In the genomic region with DNA sequence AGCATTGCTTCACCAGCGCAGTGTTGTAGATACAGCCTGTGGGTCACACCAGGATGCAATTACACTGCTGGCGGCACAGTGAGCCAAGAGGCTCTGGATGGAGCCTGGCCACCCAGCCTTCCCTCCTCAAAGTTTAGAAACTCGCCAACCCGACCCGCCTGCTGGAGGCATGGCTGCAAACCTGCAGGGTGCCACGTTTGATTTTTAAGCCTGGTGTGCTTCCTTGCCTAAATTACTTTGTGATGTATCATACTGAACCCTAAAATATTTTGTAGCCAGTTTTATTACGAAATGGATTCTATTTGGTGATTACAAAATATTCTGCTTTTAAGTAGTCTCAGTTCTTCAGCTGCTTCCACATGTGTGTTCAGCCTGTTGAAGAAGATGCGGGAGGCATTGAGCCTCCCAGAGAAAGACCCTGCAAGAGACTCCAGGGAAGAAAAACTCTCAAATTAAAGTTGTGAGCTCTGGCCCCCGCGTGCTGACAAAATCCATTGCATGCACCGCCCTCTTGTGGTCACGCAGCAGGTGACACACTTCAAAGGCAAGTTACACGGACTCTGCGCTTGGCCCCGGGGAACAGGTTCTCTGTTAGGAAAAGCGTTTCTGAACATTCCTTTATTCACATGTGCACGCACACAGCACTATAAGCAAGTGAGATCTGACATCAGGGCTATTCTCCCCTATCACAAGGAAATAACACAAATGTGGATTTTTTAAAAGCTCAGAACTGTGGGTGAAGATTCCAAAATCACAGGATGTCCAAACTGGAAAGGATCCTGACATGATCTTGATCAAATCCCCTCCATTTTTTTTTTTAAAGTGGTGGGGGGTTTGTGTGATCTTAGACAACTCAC, we compare ENCODE assay signal across 1 cellular context.
A peak's percentile ranks its signal among the peaks of the same experiment; 100 is the strongest.
TF ChIP-seq lines count a peak whose summit lies in the region.

No MANE protein-coding gene starts in this region.

TF ChIP-seq in H1, 55 proteins besides CTCF, POLR2A, EP300 and RAD21 (continued from another document):
- TF ChIP-seq, protein P1, sequence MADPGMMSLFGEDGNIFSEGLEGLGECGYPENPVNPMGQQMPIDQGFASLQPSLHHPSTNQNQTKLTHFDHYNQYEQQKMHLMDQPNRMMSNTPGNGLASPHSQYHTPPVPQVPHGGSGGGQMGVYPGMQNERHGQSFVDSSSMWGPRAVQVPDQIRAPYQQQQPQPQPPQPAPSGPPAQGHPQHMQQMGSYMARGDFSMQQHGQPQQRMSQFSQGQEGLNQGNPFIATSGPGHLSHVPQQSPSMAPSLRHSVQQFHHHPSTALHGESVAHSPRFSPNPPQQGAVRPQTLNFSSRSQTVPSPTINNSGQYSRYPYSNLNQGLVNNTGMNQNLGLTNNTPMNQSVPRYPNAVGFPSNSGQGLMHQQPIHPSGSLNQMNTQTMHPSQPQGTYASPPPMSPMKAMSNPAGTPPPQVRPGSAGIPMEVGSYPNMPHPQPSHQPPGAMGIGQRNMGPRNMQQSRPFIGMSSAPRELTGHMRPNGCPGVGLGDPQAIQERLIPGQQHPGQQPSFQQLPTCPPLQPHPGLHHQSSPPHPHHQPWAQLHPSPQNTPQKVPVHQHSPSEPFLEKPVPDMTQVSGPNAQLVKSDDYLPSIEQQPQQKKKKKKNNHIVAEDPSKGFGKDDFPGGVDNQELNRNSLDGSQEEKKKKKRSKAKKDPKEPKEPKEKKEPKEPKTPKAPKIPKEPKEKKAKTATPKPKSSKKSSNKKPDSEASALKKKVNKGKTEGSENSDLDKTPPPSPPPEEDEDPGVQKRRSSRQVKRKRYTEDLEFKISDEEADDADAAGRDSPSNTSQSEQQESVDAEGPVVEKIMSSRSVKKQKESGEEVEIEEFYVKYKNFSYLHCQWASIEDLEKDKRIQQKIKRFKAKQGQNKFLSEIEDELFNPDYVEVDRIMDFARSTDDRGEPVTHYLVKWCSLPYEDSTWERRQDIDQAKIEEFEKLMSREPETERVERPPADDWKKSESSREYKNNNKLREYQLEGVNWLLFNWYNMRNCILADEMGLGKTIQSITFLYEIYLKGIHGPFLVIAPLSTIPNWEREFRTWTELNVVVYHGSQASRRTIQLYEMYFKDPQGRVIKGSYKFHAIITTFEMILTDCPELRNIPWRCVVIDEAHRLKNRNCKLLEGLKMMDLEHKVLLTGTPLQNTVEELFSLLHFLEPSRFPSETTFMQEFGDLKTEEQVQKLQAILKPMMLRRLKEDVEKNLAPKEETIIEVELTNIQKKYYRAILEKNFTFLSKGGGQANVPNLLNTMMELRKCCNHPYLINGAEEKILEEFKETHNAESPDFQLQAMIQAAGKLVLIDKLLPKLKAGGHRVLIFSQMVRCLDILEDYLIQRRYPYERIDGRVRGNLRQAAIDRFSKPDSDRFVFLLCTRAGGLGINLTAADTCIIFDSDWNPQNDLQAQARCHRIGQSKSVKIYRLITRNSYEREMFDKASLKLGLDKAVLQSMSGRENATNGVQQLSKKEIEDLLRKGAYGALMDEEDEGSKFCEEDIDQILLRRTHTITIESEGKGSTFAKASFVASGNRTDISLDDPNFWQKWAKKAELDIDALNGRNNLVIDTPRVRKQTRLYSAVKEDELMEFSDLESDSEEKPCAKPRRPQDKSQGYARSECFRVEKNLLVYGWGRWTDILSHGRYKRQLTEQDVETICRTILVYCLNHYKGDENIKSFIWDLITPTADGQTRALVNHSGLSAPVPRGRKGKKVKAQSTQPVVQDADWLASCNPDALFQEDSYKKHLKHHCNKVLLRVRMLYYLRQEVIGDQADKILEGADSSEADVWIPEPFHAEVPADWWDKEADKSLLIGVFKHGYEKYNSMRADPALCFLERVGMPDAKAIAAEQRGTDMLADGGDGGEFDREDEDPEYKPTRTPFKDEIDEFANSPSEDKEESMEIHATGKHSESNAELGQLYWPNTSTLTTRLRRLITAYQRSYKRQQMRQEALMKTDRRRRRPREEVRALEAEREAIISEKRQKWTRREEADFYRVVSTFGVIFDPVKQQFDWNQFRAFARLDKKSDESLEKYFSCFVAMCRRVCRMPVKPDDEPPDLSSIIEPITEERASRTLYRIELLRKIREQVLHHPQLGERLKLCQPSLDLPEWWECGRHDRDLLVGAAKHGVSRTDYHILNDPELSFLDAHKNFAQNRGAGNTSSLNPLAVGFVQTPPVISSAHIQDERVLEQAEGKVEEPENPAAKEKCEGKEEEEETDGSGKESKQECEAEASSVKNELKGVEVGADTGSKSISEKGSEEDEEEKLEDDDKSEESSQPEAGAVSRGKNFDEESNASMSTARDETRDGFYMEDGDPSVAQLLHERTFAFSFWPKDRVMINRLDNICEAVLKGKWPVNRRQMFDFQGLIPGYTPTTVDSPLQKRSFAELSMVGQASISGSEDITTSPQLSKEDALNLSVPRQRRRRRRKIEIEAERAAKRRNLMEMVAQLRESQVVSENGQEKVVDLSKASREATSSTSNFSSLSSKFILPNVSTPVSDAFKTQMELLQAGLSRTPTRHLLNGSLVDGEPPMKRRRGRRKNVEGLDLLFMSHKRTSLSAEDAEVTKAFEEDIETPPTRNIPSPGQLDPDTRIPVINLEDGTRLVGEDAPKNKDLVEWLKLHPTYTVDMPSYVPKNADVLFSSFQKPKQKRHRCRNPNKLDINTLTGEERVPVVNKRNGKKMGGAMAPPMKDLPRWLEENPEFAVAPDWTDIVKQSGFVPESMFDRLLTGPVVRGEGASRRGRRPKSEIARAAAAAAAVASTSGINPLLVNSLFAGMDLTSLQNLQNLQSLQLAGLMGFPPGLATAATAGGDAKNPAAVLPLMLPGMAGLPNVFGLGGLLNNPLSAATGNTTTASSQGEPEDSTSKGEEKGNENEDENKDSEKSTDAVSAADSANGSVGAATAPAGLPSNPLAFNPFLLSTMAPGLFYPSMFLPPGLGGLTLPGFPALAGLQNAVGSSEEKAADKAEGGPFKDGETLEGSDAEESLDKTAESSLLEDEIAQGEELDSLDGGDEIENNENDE (IDR thresholded peaks at IDR 0.05; ENCODE audit: insufficient replicate concordance, low read length) = no peak
- TF ChIP-seq BACH1 (IDR thresholded peaks at IDR 0.05; ENCODE audit: low read length) = 0 out of 2 replicates have a peak, but pooled peaks have one; percentile 30
- no peak for TF ChIP-seq RFX5 (IDR thresholded peaks at IDR 0.05; ENCODE audit: borderline replicate concordance, low read depth, low read length)
- TF ChIP-seq, protein P2, sequence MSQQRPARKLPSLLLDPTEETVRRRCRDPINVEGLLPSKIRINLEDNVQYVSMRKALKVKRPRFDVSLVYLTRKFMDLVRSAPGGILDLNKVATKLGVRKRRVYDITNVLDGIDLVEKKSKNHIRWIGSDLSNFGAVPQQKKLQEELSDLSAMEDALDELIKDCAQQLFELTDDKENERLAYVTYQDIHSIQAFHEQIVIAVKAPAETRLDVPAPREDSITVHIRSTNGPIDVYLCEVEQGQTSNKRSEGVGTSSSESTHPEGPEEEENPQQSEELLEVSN (IDR thresholded peaks at IDR 0.05) = peak; percentile 9; the same call in 1 of the 2 replicates
- TF ChIP-seq, protein P3, sequence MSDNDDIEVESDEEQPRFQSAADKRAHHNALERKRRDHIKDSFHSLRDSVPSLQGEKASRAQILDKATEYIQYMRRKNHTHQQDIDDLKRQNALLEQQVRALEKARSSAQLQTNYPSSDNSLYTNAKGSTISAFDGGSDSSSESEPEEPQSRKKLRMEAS (IDR thresholded peaks at IDR 0.05) = peak; percentile 61
- peak; percentile 51; the same call in 1 of the 2 replicates for TF ChIP-seq CREB1 (IDR thresholded peaks at IDR 0.05)
- TF ChIP-seq CBX8 (IDR thresholded peaks at IDR 0.05; ENCODE audit: borderline replicate concordance, low read depth, low read length) = no peak
TF ChIP-seq in H1: peak in this region for 5.
